16 cellular contexts compared by ENCODE assay signal in genomic region chr6:146526192-146526591, GRCh38. TPM values are rescaled to one million over a fixed set of nuclear protein-coding genes. Genes with fewer than 3 reads are reported as not detected.
A peak's percentile ranks its signal among the peaks of the same experiment; 100 is the strongest.
DNase-seq lines count a peak whose midpoint lies in the region; TF ChIP-seq lines count a peak whose summit lies in the region.
"Had no signal": no experiment of that assay in that cellular context is flagged by ENCODE, and none has a peak within 500 bp of the region (broad histone marks: within the 10 kb centered on the region; RNA-seq: fewer than 3 reads in every experiment).

No MANE protein-coding gene starts in this region.

- intact Hi-C loops in testis (cut with DNase I; ENCODE audit: low total_unique reads): no loop called here
- intact Hi-C loops in activated T-helper 2 cell treated with anti-CD3 and anti-CD28 coated beads, Interferon-gamma antibody, Interleukin-2, Interleukin-4, amounts not matched to agents 10 μg/mL and 5 μg/mL and 100 μg/mL, durations not matched to agents 14 hours and 24 hours and 36 hours (cut with micrococcal nuclease): no loop called here

- H3K23ac ChIP-seq in mesendoderm (ENCODE audit: low read length): no peak overlapping the region

- no peaks in the 10 kb centered on the region for H3K79me2 ChIP-seq in Loucy (ENCODE audit: insufficient read depth, low read length)
- no peaks in the 10 kb centered on the region for H3K79me2 ChIP-seq in mesendoderm (ENCODE audit: control insufficient read depth, insufficient read depth, low read length)

- H3K9me2 ChIP-seq in Loucy (replicated peaks; ENCODE audit: low read depth, low read length): no peaks in the 10 kb centered on the region

- H3K36me3 ChIP-seq in Loucy (ENCODE audit: insufficient read depth, low read length) (no peaks in the 10 kb centered on the region), mesendoderm (ENCODE audit: control insufficient read depth, insufficient read depth, low read length) (no peaks in the 10 kb centered on the region), testis (ENCODE audit: low read depth, missing control alignments) (no peaks in the 10 kb centered on the region)
- H3K36me3 ChIP-seq: esophagus squamous epithelium, pancreas had no signal

- H3K79me1 ChIP-seq in mesendoderm (ENCODE audit: low read length): no peaks in the 10 kb centered on the region

- H3K27ac Mint-ChIP-seq in chondrocyte (ENCODE audit: unreplicated experiment): no peak overlapping the region
- no peak overlapping the region for H3K27ac Mint-ChIP-seq in activated T-helper 2 cell treated with anti-CD3 and anti-CD28 coated beads, Interferon-gamma antibody, Interleukin-2, Interleukin-4, amounts not matched to agents 10 μg/mL and 5 μg/mL and 100 μg/mL, durations not matched to agents 14 hours and 24 hours and 36 hours
- H3K27ac Mint-ChIP-seq: activated T-helper 1 cell treated with anti-CD3 and anti-CD28 coated beads, Interleukin-12 subunit alpha, Interleukin-12 subunit beta, Interleukin-2, Interleukin-4 antibody, amounts not matched to agents 30 ng/mL and 10 ng/mL and 1 ng/mL, durations not matched to agents 14 hours and 24 hours and 36 hours; stimulated activated naive CD8-positive, alpha-beta T cell treated with anti-CD3 and anti-CD28 coated beads, Interleukin-15, amount 100 ng/mL, for 72 hours had no signal

- no peaks in the 10 kb centered on the region for H3K36me3 Mint-ChIP-seq in chondrocyte (ENCODE audit: low read depth)
- H3K36me3 Mint-ChIP-seq in activated T-helper 2 cell treated with anti-CD3 and anti-CD28 coated beads, Interferon-gamma antibody, Interleukin-2, Interleukin-4, amounts not matched to agents 10 μg/mL and 5 μg/mL and 100 μg/mL, durations not matched to agents 14 hours and 24 hours and 36 hours (ENCODE audit: low read depth): no peaks in the 10 kb centered on the region

- no peak overlapping the region for H3K27ac ChIP-seq in C4-2B
- H3K27ac ChIP-seq in mesendoderm (ENCODE audit: low read depth, low read length): no peak overlapping the region
- no peak overlapping the region for H3K27ac ChIP-seq in testis
- H3K27ac ChIP-seq: esophagus squamous epithelium, pancreas, SK-N-MC had no signal

- H3K4me3 ChIP-seq in Loucy (ENCODE audit: low read length, poor library complexity, severe bottlenecking): no peak overlapping the region
- no peak overlapping the region for H3K4me3 ChIP-seq in mesendoderm (ENCODE audit: low read length)
- H3K4me3 ChIP-seq in testis: no peak overlapping the region
- H3K4me3 ChIP-seq: esophagus squamous epithelium, pancreas, SK-N-MC had no signal

- no peak overlapping the region for H2BK5ac ChIP-seq in mesendoderm (ENCODE audit: low read length)

- TF ChIP-seq CTCF in C4-2B (conservative IDR thresholded peaks at IDR 0.05) (peak; percentile 49), Loucy (conservative IDR thresholded peaks at IDR 0.05; ENCODE audit: low read length) (peak; percentile 50), chondrocyte (IDR thresholded peaks at IDR 0.05) (peak; percentile 71), testis (IDR thresholded peaks at IDR 0.05) (no peak)

- H2AK5ac ChIP-seq in mesendoderm (ENCODE audit: low read length): no peak overlapping the region

- H3K9me3 ChIP-seq in Loucy (ENCODE audit: insufficient read depth, low read depth, low read length): peaks cover 11% of the 10 kb centered on the region; the same call in 1 of the 2 replicates
- no peaks in the 10 kb centered on the region for H3K9me3 ChIP-seq in testis
- H3K9me3 ChIP-seq: esophagus squamous epithelium, pancreas had no signal

- no peak overlapping the region for H4K5ac ChIP-seq in mesendoderm (ENCODE audit: low read length)

- H3K4me3 Mint-ChIP-seq in chondrocyte (ENCODE audit: unreplicated experiment): no peak overlapping the region
- H3K4me3 Mint-ChIP-seq in activated T-helper 2 cell treated with anti-CD3 and anti-CD28 coated beads, Interferon-gamma antibody, Interleukin-2, Interleukin-4, amounts not matched to agents 10 μg/mL and 5 μg/mL and 100 μg/mL, durations not matched to agents 14 hours and 24 hours and 36 hours (ENCODE audit: low read depth): no peak overlapping the region
- H3K4me3 Mint-ChIP-seq: activated T-helper 1 cell treated with anti-CD3 and anti-CD28 coated beads, Interleukin-12 subunit alpha, Interleukin-12 subunit beta, Interleukin-2, Interleukin-4 antibody, amounts not matched to agents 30 ng/mL and 10 ng/mL and 1 ng/mL, durations not matched to agents 14 hours and 24 hours and 36 hours; stimulated activated naive CD8-positive, alpha-beta T cell treated with anti-CD3 and anti-CD28 coated beads, Interleukin-15, amount 100 ng/mL, for 72 hours had no signal

- DNase-seq in chondrocyte (ENCODE audit: low spot score) (no peak), mesendoderm (peak; percentile 10), KBM-7 (no peak), testis (no peak)
- DNase-seq in activated T-helper 2 cell treated with anti-CD3 and anti-CD28 coated beads, Interferon-gamma antibody, Interleukin-2, Interleukin-4, amounts not matched to agents 10 μg/mL and 5 μg/mL and 100 μg/mL, durations not matched to agents 14 hours and 24 hours and 36 hours (ENCODE audit: low spot score): no peak
- no peak for DNase-seq in activated naive CD4-positive, alpha-beta T cell treated with Interleukin-2 at 50 U/mL for 16 hours
- DNase-seq: activated CD4-positive, alpha-beta T cell treated with anti-CD3 and anti-CD28 coated beads for 1 hour; esophagus squamous epithelium; left colon; pancreas; stimulated activated CD4-positive, alpha-beta T cell treated with anti-CD3 and anti-CD28 coated beads, Interleukin-4, amount 100 ng/mL, for 1 hour; stimulated activated naive CD8-positive, alpha-beta T cell treated with anti-CD3 and anti-CD28 coated beads, Interleukin-15, amount 100 ng/mL, for 72 hours had no signal

- H3K4me1 ChIP-seq in Loucy (ENCODE audit: insufficient read depth, low read length, poor library complexity, severe bottlenecking) (no peaks in the 10 kb centered on the region), mesendoderm (ENCODE audit: control insufficient read depth, low read depth, low read length) (no peaks in the 10 kb centered on the region), testis (no peaks in the 10 kb centered on the region)
- H3K4me1 ChIP-seq: esophagus squamous epithelium, pancreas had no signal

- in situ Hi-C loops in KBM-7 (cut with MboI; ENCODE audit: low pct_unique_long_range_greater_than_20kb, low sequenced_read_pairs): no loop called here

- H3K4me2 ChIP-seq in Loucy (ENCODE audit: low read depth, low read length, poor library complexity, severe bottlenecking) (no peak overlapping the region), mesendoderm (ENCODE audit: low read length) (no peak overlapping the region)

- H4K20me1 ChIP-seq in Loucy (ENCODE audit: insufficient read depth, low read length, poor library complexity, severe bottlenecking): no peaks in the 10 kb centered on the region

- no peak overlapping the region for H2BK120ac ChIP-seq in mesendoderm (ENCODE audit: low read depth, low read length)

- no peak overlapping the region for H3K18ac ChIP-seq in mesendoderm (ENCODE audit: low read length)

- no peaks in the 10 kb centered on the region for H3F3A ChIP-seq in Loucy (ENCODE audit: low read depth)

- H3K9ac ChIP-seq in Loucy (ENCODE audit: low read depth, low read length, poor library complexity, severe bottlenecking) (no peak overlapping the region), mesendoderm (ENCODE audit: low read length) (no peak overlapping the region)

- no peaks in the 10 kb centered on the region for H3K4me1 Mint-ChIP-seq in chondrocyte (ENCODE audit: low read depth)
- H3K4me1 Mint-ChIP-seq in activated T-helper 2 cell treated with anti-CD3 and anti-CD28 coated beads, Interferon-gamma antibody, Interleukin-2, Interleukin-4, amounts not matched to agents 10 μg/mL and 5 μg/mL and 100 μg/mL, durations not matched to agents 14 hours and 24 hours and 36 hours (ENCODE audit: low read depth): no peaks in the 10 kb centered on the region
- H3K4me1 Mint-ChIP-seq: stimulated activated naive CD8-positive, alpha-beta T cell treated with anti-CD3 and anti-CD28 coated beads, Interleukin-15, amount 100 ng/mL, for 72 hours had no signal

- peaks cover 4% of the 10 kb centered on the region for H3K9me3 Mint-ChIP-seq in chondrocyte (ENCODE audit: low read depth)
- peaks cover 8% of the 10 kb centered on the region for H3K9me3 Mint-ChIP-seq in activated T-helper 2 cell treated with anti-CD3 and anti-CD28 coated beads, Interferon-gamma antibody, Interleukin-2, Interleukin-4, amounts not matched to agents 10 μg/mL and 5 μg/mL and 100 μg/mL, durations not matched to agents 14 hours and 24 hours and 36 hours

- no peak overlapping the region for H2AFZ ChIP-seq in Loucy (ENCODE audit: low read length)

- H3K27me3 Mint-ChIP-seq in chondrocyte (ENCODE audit: low read depth): peaks cover 9% of the 10 kb centered on the region
- H3K27me3 Mint-ChIP-seq in activated T-helper 2 cell treated with anti-CD3 and anti-CD28 coated beads, Interferon-gamma antibody, Interleukin-2, Interleukin-4, amounts not matched to agents 10 μg/mL and 5 μg/mL and 100 μg/mL, durations not matched to agents 14 hours and 24 hours and 36 hours (ENCODE audit: low read depth): no peaks in the 10 kb centered on the region
- H3K27me3 Mint-ChIP-seq: stimulated activated naive CD8-positive, alpha-beta T cell treated with anti-CD3 and anti-CD28 coated beads, Interleukin-15, amount 100 ng/mL, for 72 hours had no signal

- H2BK15ac ChIP-seq in mesendoderm (replicated peaks; ENCODE audit: low read depth): no peak overlapping the region

- no peak overlapping the region for H4K8ac ChIP-seq in mesendoderm (ENCODE audit: low read depth, low read length)

- H3K56ac ChIP-seq in mesendoderm (ENCODE audit: low read length): no peak overlapping the region

- H3K27me3 ChIP-seq in Loucy (ENCODE audit: insufficient read depth, low read length, poor library complexity, severe bottlenecking): no peaks in the 10 kb centered on the region
- no peaks in the 10 kb centered on the region for H3K27me3 ChIP-seq in mesendoderm (ENCODE audit: insufficient read depth, low read length, poor library complexity)
- no peaks in the 10 kb centered on the region for H3K27me3 ChIP-seq in testis
- H3K27me3 ChIP-seq: esophagus squamous epithelium had no signal

- no peak overlapping the region for H3K4ac ChIP-seq in mesendoderm (ENCODE audit: low read depth, low read length)

- no peak for TF ChIP-seq POLR2A in testis (IDR thresholded peaks at IDR 0.05)

RNA-seq across cellular contexts. Expression of gene RAB32, which starts 17.4 kb away (rescaled TPM):
- total RNA-seq in chondrocyte (41.8 to 80.6 TPM (median 76.1 TPM) in 3 replicates), testis (10 to 100 TPM; 31.3 to 39.1 TPM)
- polyA plus RNA-seq in mesendoderm (2013, experiment 1 of 2): 7.0 TPM
- polyA plus RNA-seq in mesendoderm (2013, experiment 2 of 2): 6.5 TPM
- polyA plus RNA-seq in testis (ENCODE audit: insufficient read depth, low read depth, low replicate concordance): 54.6 TPM
- 2.4 and 2.7 TPM in 2 replicates for total RNA-seq in activated T-helper 2 cell treated with anti-CD3 and anti-CD28 coated beads, Interferon-gamma antibody, Interleukin-2, Interleukin-4, amounts not matched to agents 10 μg/mL and 5 μg/mL and 100 μg/mL, durations not matched to agents 14 hours and 24 hours and 36 hours

Comparison
In these comparisons a context has a peak if more than half of its experiments do, and no peak if none do; other contexts are left out.
1. CTCF ChIP-seq: peak in C4-2B (single experiment), Loucy (single experiment) and chondrocyte (single experiment); none in testis (0 of 3).